In the genomic region with DNA sequence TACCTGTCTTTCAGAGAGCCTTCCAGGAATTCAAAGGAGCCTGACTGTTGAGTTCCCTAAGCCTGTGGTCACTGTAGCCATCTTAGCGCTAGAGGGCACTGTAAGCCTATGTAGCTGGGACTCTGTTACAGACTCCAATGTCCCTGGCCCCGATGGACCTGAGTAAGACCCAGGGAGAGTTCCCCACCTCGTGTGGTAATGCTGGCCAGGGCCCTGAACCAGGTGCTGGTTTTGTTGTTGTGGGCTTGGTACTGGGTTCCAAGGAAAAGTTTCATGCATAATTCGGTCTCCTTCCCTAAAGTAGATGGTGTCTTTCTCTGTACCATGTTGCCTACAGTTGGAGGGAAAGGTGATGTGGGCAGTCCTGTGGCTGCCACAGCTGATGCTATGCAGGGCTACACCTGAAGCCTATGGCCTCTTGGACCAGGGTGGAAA, we compare ENCODE assay signal across 8 cellular contexts. TPM values are rescaled to one million over a fixed set of nuclear protein-coding genes. Genes with fewer than 3 reads are reported as not detected.
DNase-seq lines count a peak whose midpoint lies in the region; ATAC-seq and TF ChIP-seq lines count a peak whose summit lies in the region.

No MANE protein-coding gene starts in this region.

- H3K27me3 ChIP-seq in BE2C: no peaks in the 10 kb centered on the region
- H3K27me3 ChIP-seq in lower lobe of right lung (ENCODE audit: low read depth): no peaks in the 10 kb centered on the region

- DNase-seq in BE2C: peak; percentile 78
- DNase-seq in HCEC 1CT: peak; percentile 52
- DNase-seq in NCI-H69 (lab: John Stamatoyannopoulos, UW): peak; percentile 66
- DNase-seq in activated CD4-positive, alpha-beta T cell treated with anti-CD3 and anti-CD28 coated beads, Interleukin-2, amount 50 U/mL, for 24 hours (ENCODE audit: low read depth in 1 of 2, low spot score in 1 of 2): peak; percentile 11 to 54
- DNase-seq in effector CD4-positive, alpha-beta T cell: peak; percentile 37
- no peak for DNase-seq in lower lobe of right lung
- DNase-seq in stimulated activated CD8-positive, alpha-beta memory T cell treated with anti-CD3 and anti-CD28 coated beads, Interleukin-12 subunit alpha, Interleukin-12 subunit beta, amount 100 ng/mL, for 4 hours (ENCODE audit: low read depth): peak; percentile 8
- no peak for DNase-seq in GOT3 (lab: John Stamatoyannopoulos, UW)

- peak; percentile 99 for TF ChIP-seq CTCF in BE2C (IDR thresholded peaks at IDR 0.05; ENCODE audit: low read depth, low read length)
- TF ChIP-seq CTCF in lower lobe of right lung (IDR thresholded peaks at IDR 0.05): peak; percentile 85

- H3K9me3 ChIP-seq in BE2C (no peaks in the 10 kb centered on the region), lower lobe of right lung (no peaks in the 10 kb centered on the region)

- peaks cover 10% of the 10 kb centered on the region for H3K36me3 ChIP-seq in BE2C
- H3K36me3 ChIP-seq in lower lobe of right lung: no peaks in the 10 kb centered on the region

- ATAC-seq in lower lobe of right lung: peak; percentile 96

- no peak overlapping the region for H3K27ac ChIP-seq in lower lobe of right lung

- H3K4me3 ChIP-seq in BE2C (ENCODE audit: low read depth, low read length) (no peak overlapping the region), lower lobe of right lung (no peak overlapping the region)

- intact Hi-C loops in lower lobe of right lung (cut with DNase I): no loop called here

- H3K4me1 ChIP-seq in BE2C: no peaks in the 10 kb centered on the region
- peaks cover 10% of the 10 kb centered on the region for H3K4me1 ChIP-seq in lower lobe of right lung

RNA-seq across cellular contexts. Expression of gene CDAN1, which starts 32.4 kb away (rescaled TPM):
- 9.6 TPM for polyA plus RNA-seq in BE2C (2012; ENCODE audit: insufficient read depth, insufficient read length, low read depth)
- total RNA-seq in lower lobe of right lung: 11.3 TPM

Comparison
In these comparisons a context has a peak if more than half of its experiments do, and no peak if none do; other contexts are left out.
1. DNase-seq: peak in BE2C (single experiment), HCEC 1CT (single experiment), NCI-H69 (single experiment), activated CD4-positive, alpha-beta T cell treated with anti-CD3 and anti-CD28 coated beads, Interleukin-2, amount 50 U/mL, for 24 hours (2 of 2), effector CD4-positive, alpha-beta T cell (single experiment) and stimulated activated CD8-positive, alpha-beta memory T cell treated with anti-CD3 and anti-CD28 coated beads, Interleukin-12 subunit alpha, Interleukin-12 subunit beta, amount 100 ng/mL, for 4 hours (single experiment); none in lower lobe of right lung (single experiment) and GOT3 (single experiment).